Comparison of ENCODE assay signal across 1 cellular context in the genomic region with DNA sequence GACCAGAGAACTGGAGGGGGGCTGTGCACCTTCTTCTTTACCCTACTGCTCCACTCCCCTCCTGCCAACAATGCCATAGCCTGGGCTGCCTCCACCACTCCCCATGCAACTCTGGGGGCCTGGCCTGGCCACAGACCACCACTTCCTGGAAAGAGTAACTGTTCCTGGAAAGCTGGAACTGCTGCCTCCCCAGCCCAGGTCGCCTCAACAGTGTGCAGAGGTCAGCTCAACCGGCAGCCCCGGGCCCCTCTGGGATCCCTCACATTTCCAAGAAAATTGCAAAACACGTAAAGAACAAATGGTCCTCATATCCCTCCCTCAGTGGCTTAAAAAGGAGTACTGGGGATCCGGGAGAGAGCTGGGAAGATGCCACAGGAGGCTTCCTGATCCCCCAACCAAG.
TF ChIP-seq lines count a peak whose summit lies in the region.

No MANE protein-coding gene starts in this region.

TF ChIP-seq in HepG2, 621 proteins besides CTCF, POLR2A, EP300 and RAD21:
- TF ChIP-seq, protein P1, sequence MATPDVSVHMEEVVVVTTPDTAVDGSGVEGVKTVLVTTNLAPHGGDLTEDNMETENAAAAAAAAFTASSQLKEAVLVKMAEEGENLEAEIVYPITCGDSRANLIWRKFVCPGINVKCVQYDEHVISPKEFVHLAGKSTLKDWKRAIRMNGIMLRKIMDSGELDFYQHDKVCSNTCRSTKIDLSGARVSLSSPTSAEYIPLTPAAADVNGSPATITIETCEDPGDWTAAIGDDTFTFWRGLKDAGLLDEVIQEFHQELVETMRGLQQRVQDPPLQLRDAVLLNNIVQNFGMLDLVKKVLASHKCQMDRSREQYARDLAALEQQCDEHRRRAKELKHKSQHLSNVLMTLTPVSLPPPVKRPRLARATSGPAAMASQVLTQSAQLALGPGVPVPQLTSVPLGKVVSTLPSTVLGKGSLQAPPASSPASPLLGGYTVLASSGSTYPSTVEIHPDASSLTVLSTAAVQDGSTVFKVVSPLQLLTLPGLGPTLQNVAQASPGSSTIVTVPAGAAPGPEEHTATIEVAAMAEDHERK (CRISPR knock-in tag; IDR thresholded peaks at IDR 0.05; ENCODE audit: low read depth), result no peak
- TF ChIP-seq, protein P2, sequence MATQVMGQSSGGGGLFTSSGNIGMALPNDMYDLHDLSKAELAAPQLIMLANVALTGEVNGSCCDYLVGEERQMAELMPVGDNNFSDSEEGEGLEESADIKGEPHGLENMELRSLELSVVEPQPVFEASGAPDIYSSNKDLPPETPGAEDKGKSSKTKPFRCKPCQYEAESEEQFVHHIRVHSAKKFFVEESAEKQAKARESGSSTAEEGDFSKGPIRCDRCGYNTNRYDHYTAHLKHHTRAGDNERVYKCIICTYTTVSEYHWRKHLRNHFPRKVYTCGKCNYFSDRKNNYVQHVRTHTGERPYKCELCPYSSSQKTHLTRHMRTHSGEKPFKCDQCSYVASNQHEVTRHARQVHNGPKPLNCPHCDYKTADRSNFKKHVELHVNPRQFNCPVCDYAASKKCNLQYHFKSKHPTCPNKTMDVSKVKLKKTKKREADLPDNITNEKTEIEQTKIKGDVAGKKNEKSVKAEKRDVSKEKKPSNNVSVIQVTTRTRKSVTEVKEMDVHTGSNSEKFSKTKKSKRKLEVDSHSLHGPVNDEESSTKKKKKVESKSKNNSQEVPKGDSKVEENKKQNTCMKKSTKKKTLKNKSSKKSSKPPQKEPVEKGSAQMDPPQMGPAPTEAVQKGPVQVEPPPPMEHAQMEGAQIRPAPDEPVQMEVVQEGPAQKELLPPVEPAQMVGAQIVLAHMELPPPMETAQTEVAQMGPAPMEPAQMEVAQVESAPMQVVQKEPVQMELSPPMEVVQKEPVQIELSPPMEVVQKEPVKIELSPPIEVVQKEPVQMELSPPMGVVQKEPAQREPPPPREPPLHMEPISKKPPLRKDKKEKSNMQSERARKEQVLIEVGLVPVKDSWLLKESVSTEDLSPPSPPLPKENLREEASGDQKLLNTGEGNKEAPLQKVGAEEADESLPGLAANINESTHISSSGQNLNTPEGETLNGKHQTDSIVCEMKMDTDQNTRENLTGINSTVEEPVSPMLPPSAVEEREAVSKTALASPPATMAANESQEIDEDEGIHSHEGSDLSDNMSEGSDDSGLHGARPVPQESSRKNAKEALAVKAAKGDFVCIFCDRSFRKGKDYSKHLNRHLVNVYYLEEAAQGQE (IDR thresholded peaks at IDR 0.05; ENCODE audit: borderline replicate concordance in 1 of 2, low read depth in 1 of 2, low read length in 2 of 2), result no peak
- TF ChIP-seq BCL6 (CRISPR knock-in tag; IDR thresholded peaks at IDR 0.05) (peak; percentile 54), MIER3 (CRISPR knock-in tag; IDR thresholded peaks at IDR 0.05; ENCODE audit: borderline replicate concordance) (no peak)
